ENCODE assay signal across 1 cellular context in genomic region chr4:183261953-183262775, GRCh38.
TF ChIP-seq lines count a peak whose summit lies in the region.

No MANE protein-coding gene starts in this region.

TF ChIP-seq in K562, 482 proteins besides CTCF, POLR2A, EP300 and RAD21 (continued from another document and continues in another):
- TF ChIP-seq, protein P1, sequence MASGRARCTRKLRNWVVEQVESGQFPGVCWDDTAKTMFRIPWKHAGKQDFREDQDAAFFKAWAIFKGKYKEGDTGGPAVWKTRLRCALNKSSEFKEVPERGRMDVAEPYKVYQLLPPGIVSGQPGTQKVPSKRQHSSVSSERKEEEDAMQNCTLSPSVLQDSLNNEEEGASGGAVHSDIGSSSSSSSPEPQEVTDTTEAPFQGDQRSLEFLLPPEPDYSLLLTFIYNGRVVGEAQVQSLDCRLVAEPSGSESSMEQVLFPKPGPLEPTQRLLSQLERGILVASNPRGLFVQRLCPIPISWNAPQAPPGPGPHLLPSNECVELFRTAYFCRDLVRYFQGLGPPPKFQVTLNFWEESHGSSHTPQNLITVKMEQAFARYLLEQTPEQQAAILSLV (tag; IDR thresholded peaks at IDR 0.05): no peak
- no peak for TF ChIP-seq TEAD2 (tag; IDR thresholded peaks at IDR 0.05)
- TF ChIP-seq JUN (IDR thresholded peaks at IDR 0.05; ENCODE audit: borderline replicate concordance, low read depth, low read length): 0 out of 2 replicates have a peak, but pooled peaks have one; percentile 26
- TF ChIP-seq JUN (CRISPR knock-in tag; IDR thresholded peaks at IDR 0.05; ENCODE audit: borderline replicate concordance): no peak
- TF ChIP-seq RAD51 (IDR thresholded peaks at IDR 0.05; ENCODE audit: borderline replicate concordance, low read depth): no peak
- TF ChIP-seq ZNF79 (CRISPR knock-in tag; IDR thresholded peaks at IDR 0.05; ENCODE audit: low read depth): no peak
- 0 out of 2 replicates have a peak, but pooled peaks have one; percentile 24 for TF ChIP-seq KLF16 (IDR thresholded peaks at IDR 0.05)
- TF ChIP-seq ZBTB8A (IDR thresholded peaks at IDR 0.05; ENCODE audit: partially characterized antibody): no peak
- TF ChIP-seq ZNF740 (CRISPR knock-in tag; IDR thresholded peaks at IDR 0.05): no peak
- no peak for TF ChIP-seq ZNF740 (tag; IDR thresholded peaks at IDR 0.05)
- no peak for TF ChIP-seq ETV1 (tag; conservative IDR thresholded peaks at IDR 0.05; ENCODE audit: low read depth)
- no peak for TF ChIP-seq ATF3 (IDR thresholded peaks at IDR 0.05)
- 0 out of 2 replicates have a peak, but pooled peaks have one; percentile 26 for TF ChIP-seq ATF3 (CRISPR knock-in tag; conservative IDR thresholded peaks at IDR 0.05)
- TF ChIP-seq POLR2G (IDR thresholded peaks at IDR 0.05; ENCODE audit: low read depth, low read length): no peak
- peak; percentile 10; the same call in 1 of the 2 replicates for TF ChIP-seq MAFK (IDR thresholded peaks at IDR 0.05; ENCODE audit: low read length)
- no peak for TF ChIP-seq FOXJ2 (tag; IDR thresholded peaks at IDR 0.05)
- no peak for TF ChIP-seq NFIX (CRISPR knock-in tag; IDR thresholded peaks at IDR 0.05; ENCODE audit: low read depth)
- TF ChIP-seq RBM15 (IDR thresholded peaks at IDR 0.05; ENCODE audit: insufficient read depth, low read length): no peak
- no peak for TF ChIP-seq SMARCB1 (IDR thresholded peaks at IDR 0.05; ENCODE audit: insufficient read length, low read depth)
- TF ChIP-seq SRSF7 (optimal IDR thresholded peaks at IDR 0.05; ENCODE audit: low read depth, low read length): no peak
- peak in 1 of 2 experiments; percentile 37; a peak in 1 of 4 replicates for TF ChIP-seq RCOR1 (IDR thresholded peaks at IDR 0.05; ENCODE audit: borderline replicate concordance in 1 of 2, low read depth in 2 of 2, low read length in 2 of 2)
- TF ChIP-seq MXI1 (IDR thresholded peaks at IDR 0.05; ENCODE audit: low read depth, low read length): no peak
- no peak for TF ChIP-seq CXXC5 (CRISPR knock-in tag; IDR thresholded peaks at IDR 0.05)
- no peak for TF ChIP-seq SAP30 (IDR thresholded peaks at IDR 0.05; ENCODE audit: borderline replicate concordance, insufficient read depth, low read depth, low read length, poor library complexity, severe bottlenecking)
- TF ChIP-seq, protein P2, sequence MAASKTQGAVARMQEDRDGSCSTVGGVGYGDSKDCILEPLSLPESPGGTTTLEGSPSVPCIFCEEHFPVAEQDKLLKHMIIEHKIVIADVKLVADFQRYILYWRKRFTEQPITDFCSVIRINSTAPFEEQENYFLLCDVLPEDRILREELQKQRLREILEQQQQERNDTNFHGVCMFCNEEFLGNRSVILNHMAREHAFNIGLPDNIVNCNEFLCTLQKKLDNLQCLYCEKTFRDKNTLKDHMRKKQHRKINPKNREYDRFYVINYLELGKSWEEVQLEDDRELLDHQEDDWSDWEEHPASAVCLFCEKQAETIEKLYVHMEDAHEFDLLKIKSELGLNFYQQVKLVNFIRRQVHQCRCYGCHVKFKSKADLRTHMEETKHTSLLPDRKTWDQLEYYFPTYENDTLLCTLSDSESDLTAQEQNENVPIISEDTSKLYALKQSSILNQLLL (CRISPR knock-in tag; IDR thresholded peaks at IDR 0.05; ENCODE audit: borderline replicate concordance): no peak
- TF ChIP-seq ZNF175 (CRISPR knock-in tag; IDR thresholded peaks at IDR 0.05; ENCODE audit: low read depth): no peak
- no peak for TF ChIP-seq ZNF696 (CRISPR knock-in tag; conservative IDR thresholded peaks at IDR 0.05)
- TF ChIP-seq BCOR (IDR thresholded peaks at IDR 0.05): no peak
- no peak for TF ChIP-seq ERF (CRISPR knock-in tag; IDR thresholded peaks at IDR 0.05)
- TF ChIP-seq TFAM (CRISPR knock-in tag; conservative IDR thresholded peaks at IDR 0.05): no peak
- no peak for TF ChIP-seq SPI1 (IDR thresholded peaks at IDR 0.05; ENCODE audit: borderline replicate concordance, low read depth, low read length)
- peak; percentile 22; the same call in 1 of the 2 replicates for TF ChIP-seq MTA3 (IDR thresholded peaks at IDR 0.05; ENCODE audit: borderline replicate concordance)
- no peak for TF ChIP-seq HMG20A (CRISPR knock-in tag; conservative IDR thresholded peaks at IDR 0.05)
- no peak for TF ChIP-seq ETV6 (IDR thresholded peaks at IDR 0.05; ENCODE audit: borderline replicate concordance in 1 of 2, low read depth in 2 of 2, low read length in 1 of 2)
- TF ChIP-seq ETV6 (CRISPR knock-in tag; IDR thresholded peaks at IDR 0.05; ENCODE audit: borderline replicate concordance): no peak
- TF ChIP-seq ZNF431 (CRISPR knock-in tag; IDR thresholded peaks at IDR 0.05): no peak
- peak; percentile 48; the same call in 1 of the 2 replicates for TF ChIP-seq SP1 (CRISPR knock-in tag; IDR thresholded peaks at IDR 0.05)
- no peak for TF ChIP-seq SMARCE1 (IDR thresholded peaks at IDR 0.05)
- TF ChIP-seq ZNF449 (CRISPR knock-in tag; IDR thresholded peaks at IDR 0.05): no peak
- no peak for TF ChIP-seq GTF2E2 (tag; IDR thresholded peaks at IDR 0.05)
- TF ChIP-seq ZNF57 (CRISPR knock-in tag; IDR thresholded peaks at IDR 0.05): no peak
- TF ChIP-seq ZKSCAN8 (CRISPR knock-in tag; IDR thresholded peaks at IDR 0.05): no peak
- TF ChIP-seq E2F6 (IDR thresholded peaks at IDR 0.05; ENCODE audit: borderline replicate concordance in 1 of 2, extremely low read depth in 1 of 2, insufficient read depth in 1 of 2, insufficient read length in 1 of 2, low read depth in 1 of 2, low read length in 1 of 2, poor library complexity in 1 of 2, severe bottlenecking in 1 of 2): no peak
- TF ChIP-seq STAT5A (IDR thresholded peaks at IDR 0.05; ENCODE audit: borderline replicate concordance, low read length): no peak
- TF ChIP-seq, protein P3, sequence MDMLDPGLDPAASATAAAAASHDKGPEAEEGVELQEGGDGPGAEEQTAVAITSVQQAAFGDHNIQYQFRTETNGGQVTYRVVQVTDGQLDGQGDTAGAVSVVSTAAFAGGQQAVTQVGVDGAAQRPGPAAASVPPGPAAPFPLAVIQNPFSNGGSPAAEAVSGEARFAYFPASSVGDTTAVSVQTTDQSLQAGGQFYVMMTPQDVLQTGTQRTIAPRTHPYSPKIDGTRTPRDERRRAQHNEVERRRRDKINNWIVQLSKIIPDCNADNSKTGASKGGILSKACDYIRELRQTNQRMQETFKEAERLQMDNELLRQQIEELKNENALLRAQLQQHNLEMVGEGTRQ (CRISPR knock-in tag; IDR thresholded peaks at IDR 0.05): no peak
- 0 out of 2 replicates have a peak, but pooled peaks have one; percentile 37 for TF ChIP-seq FOXP1 (CRISPR knock-in tag; IDR thresholded peaks at IDR 0.05)
- TF ChIP-seq E2F5 (CRISPR knock-in tag; IDR thresholded peaks at IDR 0.05): no peak
- peak; percentile 74 for TF ChIP-seq SMC3 (conservative IDR thresholded peaks at IDR 0.05; ENCODE audit: insufficient read depth, low read depth, low read length)
- TF ChIP-seq ZBTB5 (IDR thresholded peaks at IDR 0.05): no peak
- TF ChIP-seq, protein P4, sequence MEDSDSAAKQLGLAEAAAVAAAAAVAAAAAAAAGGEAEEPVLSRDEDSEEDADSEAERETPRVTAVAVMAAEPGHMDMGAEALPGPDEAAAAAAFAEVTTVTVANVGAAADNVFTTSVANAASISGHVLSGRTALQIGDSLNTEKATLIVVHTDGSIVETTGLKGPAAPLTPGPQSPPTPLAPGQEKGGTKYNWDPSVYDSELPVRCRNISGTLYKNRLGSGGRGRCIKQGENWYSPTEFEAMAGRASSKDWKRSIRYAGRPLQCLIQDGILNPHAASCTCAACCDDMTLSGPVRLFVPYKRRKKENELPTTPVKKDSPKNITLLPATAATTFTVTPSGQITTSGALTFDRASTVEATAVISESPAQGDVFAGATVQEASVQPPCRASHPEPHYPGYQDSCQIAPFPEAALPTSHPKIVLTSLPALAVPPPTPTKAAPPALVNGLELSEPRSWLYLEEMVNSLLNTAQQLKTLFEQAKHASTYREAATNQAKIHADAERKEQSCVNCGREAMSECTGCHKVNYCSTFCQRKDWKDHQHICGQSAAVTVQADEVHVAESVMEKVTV (CRISPR knock-in tag; IDR thresholded peaks at IDR 0.05): peak; percentile 76
- TF ChIP-seq, protein P5, sequence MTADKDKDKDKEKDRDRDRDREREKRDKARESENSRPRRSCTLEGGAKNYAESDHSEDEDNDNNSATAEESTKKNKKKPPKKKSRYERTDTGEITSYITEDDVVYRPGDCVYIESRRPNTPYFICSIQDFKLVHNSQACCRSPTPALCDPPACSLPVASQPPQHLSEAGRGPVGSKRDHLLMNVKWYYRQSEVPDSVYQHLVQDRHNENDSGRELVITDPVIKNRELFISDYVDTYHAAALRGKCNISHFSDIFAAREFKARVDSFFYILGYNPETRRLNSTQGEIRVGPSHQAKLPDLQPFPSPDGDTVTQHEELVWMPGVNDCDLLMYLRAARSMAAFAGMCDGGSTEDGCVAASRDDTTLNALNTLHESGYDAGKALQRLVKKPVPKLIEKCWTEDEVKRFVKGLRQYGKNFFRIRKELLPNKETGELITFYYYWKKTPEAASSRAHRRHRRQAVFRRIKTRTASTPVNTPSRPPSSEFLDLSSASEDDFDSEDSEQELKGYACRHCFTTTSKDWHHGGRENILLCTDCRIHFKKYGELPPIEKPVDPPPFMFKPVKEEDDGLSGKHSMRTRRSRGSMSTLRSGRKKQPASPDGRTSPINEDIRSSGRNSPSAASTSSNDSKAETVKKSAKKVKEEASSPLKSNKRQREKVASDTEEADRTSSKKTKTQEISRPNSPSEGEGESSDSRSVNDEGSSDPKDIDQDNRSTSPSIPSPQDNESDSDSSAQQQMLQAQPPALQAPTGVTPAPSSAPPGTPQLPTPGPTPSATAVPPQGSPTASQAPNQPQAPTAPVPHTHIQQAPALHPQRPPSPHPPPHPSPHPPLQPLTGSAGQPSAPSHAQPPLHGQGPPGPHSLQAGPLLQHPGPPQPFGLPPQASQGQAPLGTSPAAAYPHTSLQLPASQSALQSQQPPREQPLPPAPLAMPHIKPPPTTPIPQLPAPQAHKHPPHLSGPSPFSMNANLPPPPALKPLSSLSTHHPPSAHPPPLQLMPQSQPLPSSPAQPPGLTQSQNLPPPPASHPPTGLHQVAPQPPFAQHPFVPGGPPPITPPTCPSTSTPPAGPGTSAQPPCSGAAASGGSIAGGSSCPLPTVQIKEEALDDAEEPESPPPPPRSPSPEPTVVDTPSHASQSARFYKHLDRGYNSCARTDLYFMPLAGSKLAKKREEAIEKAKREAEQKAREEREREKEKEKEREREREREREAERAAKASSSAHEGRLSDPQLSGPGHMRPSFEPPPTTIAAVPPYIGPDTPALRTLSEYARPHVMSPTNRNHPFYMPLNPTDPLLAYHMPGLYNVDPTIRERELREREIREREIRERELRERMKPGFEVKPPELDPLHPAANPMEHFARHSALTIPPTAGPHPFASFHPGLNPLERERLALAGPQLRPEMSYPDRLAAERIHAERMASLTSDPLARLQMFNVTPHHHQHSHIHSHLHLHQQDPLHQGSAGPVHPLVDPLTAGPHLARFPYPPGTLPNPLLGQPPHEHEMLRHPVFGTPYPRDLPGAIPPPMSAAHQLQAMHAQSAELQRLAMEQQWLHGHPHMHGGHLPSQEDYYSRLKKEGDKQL (CRISPR knock-in tag; IDR thresholded peaks at IDR 0.05; ENCODE audit: borderline replicate concordance): no peak
- TF ChIP-seq ZC3H8 (IDR thresholded peaks at IDR 0.05): no peak
- no peak; the same call in 1 of the 2 replicates for TF ChIP-seq MYNN (IDR thresholded peaks at IDR 0.05)
- no peak for TF ChIP-seq MYNN (CRISPR knock-in tag; IDR thresholded peaks at IDR 0.05)
